Comparison of ENCODE assay signal across 16 cellular contexts in the genomic region with DNA sequence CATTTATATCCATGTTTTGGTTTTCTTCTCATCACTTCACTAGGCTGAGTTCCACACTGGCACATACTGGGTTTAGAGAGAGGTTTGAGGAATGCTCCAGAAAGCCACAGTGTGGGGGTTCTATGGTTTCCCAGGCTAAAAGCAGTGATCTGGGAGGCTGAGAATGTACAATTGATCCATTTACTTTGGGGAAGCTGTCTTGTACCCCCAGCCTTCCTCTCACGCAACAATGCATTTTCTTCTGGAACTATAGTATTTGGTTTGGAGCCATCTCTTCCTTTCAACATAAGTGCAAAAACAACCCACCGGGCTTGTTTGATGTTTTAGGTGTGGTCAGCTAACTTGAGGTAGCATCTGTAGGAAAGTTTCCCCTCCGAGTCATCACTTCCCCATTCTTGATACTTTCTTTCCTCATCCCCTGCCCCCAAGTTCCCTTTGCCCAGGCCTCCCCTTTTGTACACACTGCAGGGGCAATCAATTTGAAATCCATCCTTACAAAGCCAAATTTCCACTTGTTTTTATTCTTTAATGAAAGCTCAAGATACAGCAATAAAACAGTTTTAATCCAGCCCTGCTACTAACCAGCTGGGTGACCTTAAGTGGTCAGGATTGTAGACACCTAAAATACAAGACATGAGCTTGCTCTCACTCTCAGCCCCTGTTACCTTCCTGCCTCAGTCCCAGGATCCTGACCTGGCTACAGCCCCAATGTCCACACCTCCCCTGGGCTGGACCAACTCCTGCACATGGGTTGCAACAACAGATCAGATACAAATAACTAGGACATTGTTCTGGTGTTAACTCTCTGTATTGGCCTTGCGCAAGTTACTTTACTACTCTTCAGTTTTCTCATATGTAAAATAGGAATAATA.
A peak's percentile ranks its signal among the peaks of the same experiment; 100 is the strongest.
DNase-seq lines count a peak whose midpoint lies in the region; ATAC-seq and TF ChIP-seq lines count a peak whose summit lies in the region.
"Had no signal": no experiment of that assay in that cellular context is flagged by ENCODE, and none has a peak within 500 bp of the region (broad histone marks: within the 10 kb centered on the region; RNA-seq: fewer than 3 reads in every experiment).

No MANE protein-coding gene starts in this region.

- H3K4me3 Mint-ChIP-seq in endothelial cell (ENCODE audit: unreplicated experiment): no peak overlapping the region
- H3K4me3 Mint-ChIP-seq: activated CD8-positive, alpha-beta memory T cell treated with anti-CD3 and anti-CD28 coated beads, Interleukin-2, amount 10 ng/mL, durations not matched to agents 7 days and 5 days; activated naive CD4-positive, alpha-beta T cell treated with anti-CD3 and anti-CD28 coated beads for 36 hours had no signal

- no peaks in the 10 kb centered on the region for H3K9me3 Mint-ChIP-seq in endothelial cell (ENCODE audit: unreplicated experiment)
- H3K9me3 Mint-ChIP-seq: activated naive CD4-positive, alpha-beta T cell treated with anti-CD3 and anti-CD28 coated beads for 36 hours had no signal

- H3K4me1 ChIP-seq in HCT116 (ENCODE audit: control insufficient read depth in 1 of 2, insufficient read depth in 2 of 2, low read length in 2 of 2): peaks cover 0 to 9% of the 10 kb centered on the region in 2 experiments; a peak in 2 of 4 replicates
- H3K4me1 ChIP-seq in left ventricle myocardium inferior: no peaks in the 10 kb centered on the region
- H3K4me1 ChIP-seq: Caco-2, gastroesophageal sphincter had no signal

- intact Hi-C loops in HCT116 (cut with micrococcal nuclease): no loop called here
- intact Hi-C loops in left ventricle myocardium inferior (cut with micrococcal nuclease): no loop called here

- no peaks in the 10 kb centered on the region for H3K27me3 ChIP-seq in HCT116 (ENCODE audit: insufficient read depth, low read length)
- peaks cover 13% of the 10 kb centered on the region for H3K27me3 ChIP-seq in left ventricle myocardium inferior (ENCODE audit: low read depth)
- H3K27me3 ChIP-seq: cardiac muscle cell, gastroesophageal sphincter had no signal

- no peak overlapping the region for H3K9ac ChIP-seq in HCT116 (ENCODE audit: low read length)

- peak overlapping the region; percentile 1; the same call in 1 of the 2 replicates for H3K4me2 ChIP-seq in HCT116 (ENCODE audit: low read length)

- H4K20me1 ChIP-seq in HCT116 (ENCODE audit: insufficient read depth): no peaks in the 10 kb centered on the region

- ATAC-seq in HCT116: no peak
- ATAC-seq: activated CD8-positive, alpha-beta memory T cell treated with anti-CD3 and anti-CD28 coated beads, Interleukin-2, amount 10 ng/mL, durations not matched to agents 7 days and 5 days; gastroesophageal sphincter had no signal

- H3K27ac Mint-ChIP-seq in endothelial cell (ENCODE audit: unreplicated experiment): no peak overlapping the region
- H3K27ac Mint-ChIP-seq: activated CD8-positive, alpha-beta memory T cell treated with anti-CD3 and anti-CD28 coated beads, Interleukin-2, amount 10 ng/mL, durations not matched to agents 7 days and 5 days; activated naive CD4-positive, alpha-beta T cell treated with anti-CD3 and anti-CD28 coated beads for 36 hours; progenitor cell of endocrine pancreas had no signal

- TF ChIP-seq POLR2A in HCT116 (IDR thresholded peaks at IDR 0.05; ENCODE audit: borderline replicate concordance, extremely low read depth, insufficient read depth, insufficient read length): no peak
- no peak for TF ChIP-seq POLR2A in NB4 (IDR thresholded peaks at IDR 0.05; ENCODE audit: extremely low read depth, insufficient read length)

- DNase-seq in GDM1 (lab: John Stamatoyannopoulos, UW): peak; percentile 63
- DNase-seq in HCT116 (ENCODE audit: low read depth, low spot score): no peak
- peak; percentile 23 for DNase-seq in NB4 (ENCODE audit: low read depth)
- peak; percentile 2 for DNase-seq in astrocyte of the spinal cord (ENCODE audit: low read depth, low spot score)
- no peak for DNase-seq in left ventricle myocardium inferior
- no peak for DNase-seq in stimulated activated naive CD4-positive, alpha-beta T cell treated with Interleukin-2 at 50 U/mL for 16 hours (lab: John Stamatoyannopoulos, UW)
- DNase-seq in endothelial cell (ENCODE audit: low spot score): no peak
- DNase-seq in activated CD4-positive, CD25-positive, alpha-beta regulatory T cell (lab: John Stamatoyannopoulos, UW): no peak
- DNase-seq: activated CD8-positive, alpha-beta memory T cell treated with anti-CD3 and anti-CD28 coated beads, Interleukin-2, amount 10 ng/mL, durations not matched to agents 7 days and 5 days; activated naive CD4-positive, alpha-beta T cell treated with anti-CD3 and anti-CD28 coated beads for 36 hours; Caco-2; NCI-H1105 treated with DMSO at 0.1 percent for 48 hours; trophoblast cell had no signal

- H3K36me3 ChIP-seq in HCT116 (ENCODE audit: control insufficient read depth in 1 of 2, insufficient read depth in 2 of 2, low read length in 2 of 2) (no peaks in the 10 kb centered on the region), left ventricle myocardium inferior (no peaks in the 10 kb centered on the region)
- H3K36me3 ChIP-seq: cardiac muscle cell, gastroesophageal sphincter had no signal

- TF ChIP-seq CTCF in HCT116 (IDR thresholded peaks at IDR 0.05 in 2 of 3, conservative IDR thresholded peaks at IDR 0.05 in 1 of 3; ENCODE audit: borderline replicate concordance in 1 of 3, insufficient read depth in 1 of 3, low read depth in 2 of 3, low read length in 2 of 3): no peak
- TF ChIP-seq CTCF in NB4 (IDR thresholded peaks at IDR 0.05; ENCODE audit: low read depth, low read length): no peak
- no peak for TF ChIP-seq CTCF in astrocyte of the spinal cord (IDR thresholded peaks at IDR 0.05; ENCODE audit: low read depth, low read length)
- TF ChIP-seq CTCF in left ventricle myocardium inferior (IDR thresholded peaks at IDR 0.05; ENCODE audit: borderline replicate concordance): no peak
- no peak for TF ChIP-seq CTCF in endothelial cell (IDR thresholded peaks at IDR 0.05; ENCODE audit: unreplicated experiment)

- RAD21 ChIA-PET in HCT116 (lab: Charles Lee; ENCODE audit: low non-redundant PET in 1 of 2, low total read pairs in 2 of 2, uncharacterized antibody in 2 of 2, unreplicated experiment in 2 of 2): no interaction called here

- H3K79me2 ChIP-seq in HCT116 (ENCODE audit: insufficient read depth, low read length): no peaks in the 10 kb centered on the region

- in situ Hi-C loops in astrocyte of the spinal cord (cut with HindIII; ENCODE audit: low sequenced_read_pairs): no loop called here

- BruUV-seq in HCT116 (replicated peaks; lab: Mats Ljungman, UMichigan): no TSS peak

- H3K27me3 Mint-ChIP-seq in endothelial cell (ENCODE audit: unreplicated experiment): no peaks in the 10 kb centered on the region
- H3K27me3 Mint-ChIP-seq: progenitor cell of endocrine pancreas had no signal

- POLR2A ChIA-PET in HCT116 (lab: Charles Lee): no interaction called here

- no peaks in the 10 kb centered on the region for H3K9me2 ChIP-seq in HCT116 (ENCODE audit: insufficient read depth)

- H3K36me3 Mint-ChIP-seq in endothelial cell (ENCODE audit: low read depth, unreplicated experiment): no peaks in the 10 kb centered on the region
- H3K36me3 Mint-ChIP-seq: activated CD8-positive, alpha-beta memory T cell treated with anti-CD3 and anti-CD28 coated beads, Interleukin-2, amount 10 ng/mL, durations not matched to agents 7 days and 5 days had no signal

- no peak for TF ChIP-seq RAD21 in HCT116 (IDR thresholded peaks at IDR 0.05; ENCODE audit: low read depth)

- H2AFZ ChIP-seq in HCT116 (ENCODE audit: low read depth, low read length, poor library complexity, severe bottlenecking): no peak overlapping the region

- H3K4me3 ChIP-seq in HCT116 (replicated peaks in 1 of 2; ENCODE audit: low read depth in 1 of 2, low read length in 2 of 2) (no peak overlapping the region), NB4 (ENCODE audit: low read depth, low read length) (no peak overlapping the region), astrocyte of the spinal cord (ENCODE audit: low read depth, low read length) (no peak overlapping the region), left ventricle myocardium inferior (no peak overlapping the region)
- H3K4me3 ChIP-seq: cardiac muscle cell, gastroesophageal sphincter had no signal

- CTCF ChIA-PET in HCT116 (lab: Charles Lee): no interaction called here

- H3K9me3 ChIP-seq in HCT116 (ENCODE audit: control insufficient read depth in 1 of 2, insufficient read depth in 1 of 2, low read depth in 1 of 2, low read length in 2 of 2) (no peaks in the 10 kb centered on the region), left ventricle myocardium inferior (replicated peaks) (peaks cover 7% of the 10 kb centered on the region)
- H3K9me3 ChIP-seq: Caco-2 had no signal

- H3K27ac ChIP-seq in HCT116 (ENCODE audit: low read depth, low read length) (no peak overlapping the region), left ventricle myocardium inferior (replicated peaks) (no peak overlapping the region)
- H3K27ac ChIP-seq: cardiac muscle cell, gastroesophageal sphincter had no signal

- H3K4me1 Mint-ChIP-seq in endothelial cell (ENCODE audit: unreplicated experiment): peaks cover 3% of the 10 kb centered on the region
- H3K4me1 Mint-ChIP-seq: activated CD8-positive, alpha-beta memory T cell treated with anti-CD3 and anti-CD28 coated beads, Interleukin-2, amount 10 ng/mL, durations not matched to agents 7 days and 5 days had no signal

TF ChIP-seq in HCT116, 20 proteins besides CTCF, POLR2A, EP300 and RAD21 (continues in another document):
- TF ChIP-seq JUND (IDR thresholded peaks at IDR 0.05) (no peak), ZFX (IDR thresholded peaks at IDR 0.05) (no peak), FOSL1 (IDR thresholded peaks at IDR 0.05; ENCODE audit: low read depth) (no peak), YY1 (IDR thresholded peaks at IDR 0.05; ENCODE audit: extremely low read depth, insufficient replicate concordance, low read depth, low read length) (no peak), TCF7L2 (IDR thresholded peaks at IDR 0.05; ENCODE audit: borderline replicate concordance, extremely low read depth, insufficient read depth, insufficient read length) (no peak), CBX3 (IDR thresholded peaks at IDR 0.05; ENCODE audit: low read depth) (no peak), SP1 (IDR thresholded peaks at IDR 0.05; ENCODE audit: low read depth) (no peak), SIN3A (IDR thresholded peaks at IDR 0.05; ENCODE audit: low read depth) (no peak)

Comparison
In these comparisons a context has a peak if more than half of its experiments do, and no peak if none do; other contexts are left out.
1. DNase-seq: peak in GDM1 (single experiment), NB4 (single experiment) and astrocyte of the spinal cord (single experiment); none in HCT116 (single experiment), left ventricle myocardium inferior (single experiment), stimulated activated naive CD4-positive, alpha-beta T cell treated with Interleukin-2 at 50 U/mL for 16 hours (single experiment), endothelial cell (single experiment) and activated CD4-positive, CD25-positive, alpha-beta regulatory T cell (0 of 4).